In genomic region chr11:65856689-65857499, GRCh38 we compare ENCODE assay signal across 8 cellular contexts. TPM values are rescaled to one million over a fixed set of nuclear protein-coding genes. Genes with fewer than 3 reads are reported as not detected.
A peak's percentile ranks its signal among the peaks of the same experiment; 100 is the strongest.
DNase-seq lines count a peak whose midpoint lies in the region; ATAC-seq and TF ChIP-seq lines count a peak whose summit lies in the region.

No MANE protein-coding gene starts in this region.

- H4K8ac ChIP-seq in H9 (replicated peaks; ENCODE audit: insufficient read length, low read depth, low read length) = no peak overlapping the region

- peak overlapping the region; percentile 77 for H3K4me2 ChIP-seq in H9 (ENCODE audit: insufficient read depth, insufficient read length, low read length)

- no peak overlapping the region for H3K23ac ChIP-seq in H9 (ENCODE audit: insufficient read length, low read depth, low read length)

- no peak overlapping the region for H2BK120ac ChIP-seq in H9 (ENCODE audit: low read depth, low read length, poor library complexity, severe bottlenecking)

- H3K36me3 Mint-ChIP-seq in H9 (ENCODE audit: insufficient read depth in 1 of 3, low read depth in 3 of 3) = peaks cover 47 to 53% (median 48%) of the 10 kb centered on the region in 3 experiments

- H4K5ac ChIP-seq in H9 (ENCODE audit: insufficient read length, low read depth, low read length) = no peak overlapping the region

- H3K9me3 ChIP-seq in H9 (ENCODE audit: control insufficient read depth, low read depth, low read length) = no peaks in the 10 kb centered on the region

- H3K4ac ChIP-seq in H9 (ENCODE audit: low read depth, low read length) = no peak overlapping the region

- peak overlapping the region; percentile 81 for H3K9ac ChIP-seq in H9 (ENCODE audit: extremely low read depth, insufficient read length, low read length)

- H2BK5ac ChIP-seq in H9 (ENCODE audit: insufficient read length, low read length) = no peak overlapping the region

- H3K23me2 ChIP-seq in H9 (ENCODE audit: insufficient read length, low read depth, low read length, poor library complexity, severe bottlenecking) = peaks cover 25% of the 10 kb centered on the region

- no peak overlapping the region for H2BK20ac ChIP-seq in H9 (ENCODE audit: low read depth, low read length, poor library complexity, severe bottlenecking)

- H3K27me3 Mint-ChIP-seq in H9 (ENCODE audit: low read depth) = peaks cover 1% of the 10 kb centered on the region; the same call in 1 of the 2 replicates

- H4K91ac ChIP-seq in H9 (ENCODE audit: insufficient read length, low read depth, low read length) = no peak overlapping the region

- peaks cover 2% of the 10 kb centered on the region for H4K20me1 ChIP-seq in H9 (ENCODE audit: control insufficient read depth, insufficient read depth, insufficient read length)

- no peaks in the 10 kb centered on the region for H3K4me1 ChIP-seq in H9 (ENCODE audit: insufficient read depth, low read length)

- H3K27ac Mint-ChIP-seq in H9 = peak overlapping the region in 2 of 3 experiments; percentile 58 to 72; a peak in 5 of 7 replicates

- H2BK12ac ChIP-seq in H9 (ENCODE audit: insufficient read length, low read depth, low read length) = no peak overlapping the region

- H3K79me1 ChIP-seq in H9 (ENCODE audit: insufficient read depth, low read depth, low read length, poor library complexity, severe bottlenecking) = peaks cover 3% of the 10 kb centered on the region

- H3K27ac ChIP-seq in H9 (ENCODE audit: insufficient read length, low read depth, low read length) = no peak overlapping the region
- peak overlapping the region; percentile 85 for H3K27ac ChIP-seq in cingulate gyrus (ENCODE audit: low read depth, low read length)

- H3K27me3 ChIP-seq in H9 (ENCODE audit: insufficient read depth, low read length) = no peaks in the 10 kb centered on the region

- H2AK5ac ChIP-seq in H9 (ENCODE audit: insufficient read length, low read length) = no peak overlapping the region

- H3K18ac ChIP-seq in H9 (ENCODE audit: insufficient read length, low read depth, low read length) = peak overlapping the region; percentile 73

- H3K4me1 Mint-ChIP-seq in H9 = peaks cover 29 to 33% of the 10 kb centered on the region in 2 experiments

- no peak for TF ChIP-seq CTCF in H9 (conservative IDR thresholded peaks at IDR 0.05)

- H3K56ac ChIP-seq in H9 (ENCODE audit: insufficient read length, low read depth, low read length) = no peak overlapping the region

- H2AFZ ChIP-seq in H9 (ENCODE audit: low read length) = no peak overlapping the region

- DNase-seq in EL (peak; percentile 76), H9 (peak; percentile 75), NCI-H2196 treated with DMSO at 0.1 percent for 48 hours (lab: John Stamatoyannopoulos, UW; ENCODE audit: unreplicated experiment) (peak; percentile 30), left lobe of liver (ENCODE audit: low spot score) (peak; percentile 84), NCI-H187 (lab: John Stamatoyannopoulos, UW) (no peak)
- peak; percentile 88 for DNase-seq in activated CD4-positive, alpha-beta T cell treated with anti-CD3 and anti-CD28 coated beads for 48 hours
- DNase-seq in stimulated activated CD4-positive, alpha-beta T cell treated with anti-CD3 and anti-CD28 coated beads, Interleukin-1b, Interleukin-23, amount 100 ng/mL, for 48 hours = peak; percentile 82

- peaks cover 14% of the 10 kb centered on the region; the same call in 1 of the 2 replicates for H3K79me2 ChIP-seq in H9 (ENCODE audit: insufficient read depth, low read length)

- H3K4me3 Mint-ChIP-seq in H9 = peak overlapping the region; percentile 86 to 89

- H3T11ph ChIP-seq in H9 (ENCODE audit: low read length) = no peak overlapping the region

- WGBS in H9 (ENCODE audit: extremely low coverage, insufficient read length, low lambda C conversion rate) = no CpG with 5 or more reads among the region's 57 CpGs

- peak; percentile 53 for ATAC-seq in left lobe of liver

- H3K9me3 Mint-ChIP-seq in H9 = peaks cover 3 to 5% of the 10 kb centered on the region in 2 experiments; a peak in 2 of 5 replicates

- H2BK15ac ChIP-seq in H9 (ENCODE audit: low read depth, low read length) = no peak overlapping the region

- H3K14ac ChIP-seq in H9 (ENCODE audit: insufficient read depth, low read length) = peak overlapping the region; percentile 83

RNA-seq across cellular contexts. Expression of gene CFL1, which starts 1.1 kb away (rescaled TPM):
- total RNA-seq in H9 (2021) = 1,107 and 1,147 TPM in 2 replicates
- total RNA-seq in left lobe of liver = 240 TPM

RNA-seq across cellular contexts. Expression of gene MUS81, which starts 3.3 kb away (rescaled TPM):
- total RNA-seq in H9 (2021) = 45.0 and 49.2 TPM in 2 replicates
- total RNA-seq in left lobe of liver = 14.3 TPM

RNA-seq across cellular contexts. Expression of gene EFEMP2, which starts 15.7 kb away (rescaled TPM):
- total RNA-seq in H9 (2021) (22.9 and 26.2 TPM in 2 replicates), left lobe of liver (6.0 TPM)

RNA-seq across cellular contexts. Expression of gene CTSW, which starts 22.7 kb away (rescaled TPM):
- total RNA-seq in H9 (2021) (not detected in 2 replicates), left lobe of liver (0.63 TPM)

RNA-seq across cellular contexts. Expression of gene SNX32, which starts 23.1 kb away (rescaled TPM):
- total RNA-seq in H9 (2021) = 0.88 and 1.2 TPM in 2 replicates
- total RNA-seq in left lobe of liver = not detected

Comparison
In these comparisons a context has a peak if more than half of its experiments do, and no peak if none do; other contexts are left out.
1. DNase-seq: peak in EL (single experiment), H9 (single experiment), NCI-H2196 treated with DMSO at 0.1 percent for 48 hours (single experiment), activated CD4-positive, alpha-beta T cell treated with anti-CD3 and anti-CD28 coated beads for 48 hours (single experiment), left lobe of liver (single experiment) and stimulated activated CD4-positive, alpha-beta T cell treated with anti-CD3 and anti-CD28 coated beads, Interleukin-1b, Interleukin-23, amount 100 ng/mL, for 48 hours (single experiment); none in NCI-H187 (0 of 2).